Comparison of ENCODE assay signal across 14 cellular contexts in genomic region chr18:7980661-7981060, GRCh38.
"Had no signal": no experiment of that assay in that cellular context is flagged by ENCODE, and none has a peak within 500 bp of the region (broad histone marks: within the 10 kb centered on the region; RNA-seq: fewer than 3 reads in every experiment).

No MANE protein-coding gene starts in this region.

- H3K27me3 Mint-ChIP-seq: activated naive CD8-positive, alpha-beta T cell treated with anti-CD3 and anti-CD28 coated beads, Interleukin-2, amount 50 U/mL, for 24 hours had no signal

- H3K4me1 Mint-ChIP-seq: activated naive CD8-positive, alpha-beta T cell treated with anti-CD3 and anti-CD28 coated beads, Interleukin-2, amount 50 U/mL, for 24 hours had no signal

- ATAC-seq: activated CD4-positive, CD25-positive, alpha-beta regulatory T cell treated with anti-CD3 and anti-CD28 coated beads, Interleukin-2, amount 50 U/mL, for 24 hours; activated naive CD8-positive, alpha-beta T cell treated with anti-CD3 and anti-CD28 coated beads, Interleukin-2, amount 50 U/mL, for 24 hours; esophagus mucosa; left colon; stimulated activated effector memory CD8-positive, alpha-beta T cell treated with anti-CD3 and anti-CD28 coated beads, Interleukin-12 subunit alpha, Interleukin-12 subunit beta, amount 100 ng/mL, for 72 hours had no signal

- H3K4me3 ChIP-seq: ascending aorta, cardiac muscle cell, dorsolateral prefrontal cortex, lung, SJSA1 had no signal

- H3K36me3 ChIP-seq: ascending aorta, cardiac muscle cell, SJSA1 had no signal

- DNase-seq: activated CD4-positive, alpha-beta T cell treated with anti-CD3 and anti-CD28 coated beads, Interleukin-2, amount 50 U/mL, for 1 hour; activated naive CD4-positive, alpha-beta T cell treated with Interleukin-2 at 50 U/mL for 16 hours; activated naive CD8-positive, alpha-beta T cell treated with anti-CD3 and anti-CD28 coated beads, Interleukin-2, amount 50 U/mL, for 24 hours; dorsolateral prefrontal cortex; foreskin melanocyte; left colon; midbrain had no signal

- H3K9me3 ChIP-seq: ascending aorta, SJSA1 had no signal

- H3K27me3 ChIP-seq: ascending aorta, cardiac muscle cell, dorsolateral prefrontal cortex, SJSA1 had no signal

- H3K4me1 ChIP-seq: ascending aorta, SJSA1 had no signal

- H3K27ac ChIP-seq: ascending aorta, cardiac muscle cell, dorsolateral prefrontal cortex, SJSA1 had no signal

- H3K27ac Mint-ChIP-seq: activated naive CD8-positive, alpha-beta T cell treated with anti-CD3 and anti-CD28 coated beads, Interleukin-2, amount 50 U/mL, for 24 hours; stimulated activated effector memory CD8-positive, alpha-beta T cell treated with anti-CD3 and anti-CD28 coated beads, Interleukin-12 subunit alpha, Interleukin-12 subunit beta, amount 100 ng/mL, for 72 hours had no signal

- H3K4me3 Mint-ChIP-seq: activated naive CD8-positive, alpha-beta T cell treated with anti-CD3 and anti-CD28 coated beads, Interleukin-2, amount 50 U/mL, for 24 hours; stimulated activated effector memory CD8-positive, alpha-beta T cell treated with anti-CD3 and anti-CD28 coated beads, Interleukin-12 subunit alpha, Interleukin-12 subunit beta, amount 100 ng/mL, for 72 hours had no signal

- H3K36me3 Mint-ChIP-seq: stimulated activated effector memory CD8-positive, alpha-beta T cell treated with anti-CD3 and anti-CD28 coated beads, Interleukin-12 subunit alpha, Interleukin-12 subunit beta, amount 100 ng/mL, for 72 hours had no signal
